Comparison of ENCODE assay signal across 11 cellular contexts in genomic region chr6:40640591-40641293, GRCh38. TPM values are rescaled to one million over a fixed set of nuclear protein-coding genes. Genes with fewer than 3 reads are reported as not detected.
A peak's percentile ranks its signal among the peaks of the same experiment; 100 is the strongest.
DNase-seq lines count a peak whose midpoint lies in the region; ATAC-seq and TF ChIP-seq lines count a peak whose summit lies in the region.
"Had no signal": no experiment of that assay in that cellular context is flagged by ENCODE, and none has a peak within 500 bp of the region (broad histone marks: within the 10 kb centered on the region; RNA-seq: fewer than 3 reads in every experiment).

No MANE protein-coding gene starts in this region.

- no peaks in the 10 kb centered on the region for H3K9me2 ChIP-seq in neural cell (ENCODE audit: insufficient read depth, low read length)

- H3K27ac ChIP-seq in neural cell (ENCODE audit: low read length) (peak overlapping the region; percentile 30), gastrocnemius medialis (no peak overlapping the region)

- intact Hi-C loops in gastrocnemius medialis (cut with DNase I; ENCODE audit: low total_unique reads): no loop called here

- H3F3A ChIP-seq in neural cell (ENCODE audit: insufficient read depth, low read length, poor library complexity, severe bottlenecking): no peaks in the 10 kb centered on the region

- no peak overlapping the region for H3K9ac ChIP-seq in neural cell (ENCODE audit: low read length)

- H4K20me1 ChIP-seq in neural cell (ENCODE audit: insufficient read depth): no peaks in the 10 kb centered on the region

- no peak overlapping the region for H3K4me2 ChIP-seq in neural cell (ENCODE audit: low read length)

- H3K4me1 ChIP-seq in gastrocnemius medialis: no peaks in the 10 kb centered on the region

- no peaks in the 10 kb centered on the region for H3K36me3 ChIP-seq in neural cell (ENCODE audit: insufficient read depth, low read length)
- H3K36me3 ChIP-seq in gastrocnemius medialis: no peaks in the 10 kb centered on the region

- peak overlapping the region; percentile 51 for H3K4me3 Mint-ChIP-seq in activated naive CD4-positive, alpha-beta T cell treated with anti-CD3 and anti-CD28 coated beads, Interleukin-2, amount 50 U/mL, for 24 hours
- H3K4me3 Mint-ChIP-seq in chondrocyte (ENCODE audit: unreplicated experiment): no peak overlapping the region
- H3K4me3 Mint-ChIP-seq: stimulated activated memory B cell treated with anti-CD40 and anti-IgM and Interleukin-4, amounts not matched to agents 10 μg/mL and 1 μg/mL and 100 μg/mL, for 72 hours had no signal

- no peaks in the 10 kb centered on the region for H3K79me2 ChIP-seq in neural cell (replicated peaks; ENCODE audit: insufficient read depth, low read length)

- TF ChIP-seq CTCF in NB4 (IDR thresholded peaks at IDR 0.05; ENCODE audit: low read depth, low read length): no peak
- TF ChIP-seq CTCF in neural cell (IDR thresholded peaks at IDR 0.05; ENCODE audit: poor library complexity, severe bottlenecking): no peak
- TF ChIP-seq CTCF in chondrocyte (IDR thresholded peaks at IDR 0.05): no peak
- no peak for TF ChIP-seq CTCF in gastrocnemius medialis (IDR thresholded peaks at IDR 0.05 in 4 of 5, conservative IDR thresholded peaks at IDR 0.05 in 1 of 5)

- TF ChIP-seq POLR2A in NB4 (IDR thresholded peaks at IDR 0.05; ENCODE audit: extremely low read depth, insufficient read length): no peak
- TF ChIP-seq POLR2A in gastrocnemius medialis (IDR thresholded peaks at IDR 0.05): no peak

- H2AFZ ChIP-seq in neural cell (ENCODE audit: low read depth, low read length): no peak overlapping the region

- no peaks in the 10 kb centered on the region for H3K27me3 Mint-ChIP-seq in activated naive CD4-positive, alpha-beta T cell treated with anti-CD3 and anti-CD28 coated beads, Interleukin-2, amount 50 U/mL, for 24 hours
- peaks cover 6% of the 10 kb centered on the region for H3K27me3 Mint-ChIP-seq in chondrocyte (ENCODE audit: low read depth)

- TF ChIP-seq EP300 in neural cell (conservative IDR thresholded peaks at IDR 0.05; ENCODE audit: poor library complexity, severe bottlenecking): no peak

- H3K36me3 Mint-ChIP-seq in activated naive CD4-positive, alpha-beta T cell treated with anti-CD3 and anti-CD28 coated beads, Interleukin-2, amount 50 U/mL, for 24 hours: no peaks in the 10 kb centered on the region
- no peaks in the 10 kb centered on the region for H3K36me3 Mint-ChIP-seq in chondrocyte (ENCODE audit: low read depth)
- H3K36me3 Mint-ChIP-seq: stimulated activated memory B cell treated with anti-CD40 and anti-IgM and Interleukin-4, amounts not matched to agents 10 μg/mL and 1 μg/mL and 100 μg/mL, for 72 hours had no signal

- H3K4me3 ChIP-seq in NB4 (ENCODE audit: low read depth, low read length) (no peak overlapping the region), neural cell (ENCODE audit: low read length) (no peak overlapping the region), gastrocnemius medialis (no peak overlapping the region)

- H3K9me3 ChIP-seq in neural cell (ENCODE audit: low read length): no peaks in the 10 kb centered on the region
- H3K9me3 ChIP-seq in gastrocnemius medialis: no peaks in the 10 kb centered on the region

- ATAC-seq in gastrocnemius medialis: no peak
- ATAC-seq: stimulated activated memory B cell treated with anti-CD40 and anti-IgM and Interleukin-4, amounts not matched to agents 10 μg/mL and 1 μg/mL and 100 μg/mL, for 72 hours had no signal

- in situ Hi-C loops in gastrocnemius medialis (cut with MboI; ENCODE audit: low sequenced_read_pairs in 4 of 4): no loop called here

- TF ChIP-seq RAD21 in neural cell (conservative IDR thresholded peaks at IDR 0.05): no peak

- H3K27me3 ChIP-seq in neural cell (ENCODE audit: insufficient read depth, low read depth, low read length) (no peaks in the 10 kb centered on the region), gastrocnemius medialis (no peaks in the 10 kb centered on the region)

- H3K4me1 Mint-ChIP-seq in activated naive CD4-positive, alpha-beta T cell treated with anti-CD3 and anti-CD28 coated beads, Interleukin-2, amount 50 U/mL, for 24 hours: peaks cover 26% of the 10 kb centered on the region
- peaks cover 4% of the 10 kb centered on the region for H3K4me1 Mint-ChIP-seq in chondrocyte (ENCODE audit: low read depth)
- H3K4me1 Mint-ChIP-seq: stimulated activated memory B cell treated with anti-CD40 and anti-IgM and Interleukin-4, amounts not matched to agents 10 μg/mL and 1 μg/mL and 100 μg/mL, for 72 hours had no signal

- no peaks in the 10 kb centered on the region for H3K9me3 Mint-ChIP-seq in activated naive CD4-positive, alpha-beta T cell treated with anti-CD3 and anti-CD28 coated beads, Interleukin-2, amount 50 U/mL, for 24 hours
- H3K9me3 Mint-ChIP-seq in chondrocyte (ENCODE audit: low read depth): no peaks in the 10 kb centered on the region
- H3K9me3 Mint-ChIP-seq: stimulated activated memory B cell treated with anti-CD40 and anti-IgM and Interleukin-4, amounts not matched to agents 10 μg/mL and 1 μg/mL and 100 μg/mL, for 72 hours had no signal

- peak in 2 of 3 experiments; percentile 27 to 82 for DNase-seq in NCI-H1417 (lab: John Stamatoyannopoulos, UW)
- no peak for DNase-seq in NCI-H1417 treated with DMSO at 0.1 percent for 48 hours (lab: John Stamatoyannopoulos, UW)
- DNase-seq in NB4 (ENCODE audit: low read depth): peak; percentile 20
- no peak for DNase-seq in chondrocyte (ENCODE audit: low spot score)
- DNase-seq in NCI-H524 treated with DMSO at 0.1 percent for 48 hours (lab: John Stamatoyannopoulos, UW): no peak
- no peak for DNase-seq in gastrocnemius medialis
- DNase-seq: 8988T, kidney had no signal

- peak overlapping the region; percentile 44 for H3K27ac Mint-ChIP-seq in activated naive CD4-positive, alpha-beta T cell treated with anti-CD3 and anti-CD28 coated beads, Interleukin-2, amount 50 U/mL, for 24 hours
- no peak overlapping the region for H3K27ac Mint-ChIP-seq in chondrocyte (ENCODE audit: unreplicated experiment)
- H3K27ac Mint-ChIP-seq: stimulated activated memory B cell treated with anti-CD40 and anti-IgM and Interleukin-4, amounts not matched to agents 10 μg/mL and 1 μg/mL and 100 μg/mL, for 72 hours had no signal

TF ChIP-seq in neural cell, 6 proteins besides CTCF, POLR2A, EP300 and RAD21:
- TF ChIP-seq REST (IDR thresholded peaks at IDR 0.05; ENCODE audit: borderline replicate concordance) (no peak), EZH2 (IDR thresholded peaks at IDR 0.05; ENCODE audit: borderline replicate concordance, insufficient read depth, low read length, poor library complexity, severe bottlenecking) (no peak), POLR2AphosphoS5 (IDR thresholded peaks at IDR 0.05) (no peak), MXI1 (conservative IDR thresholded peaks at IDR 0.05; ENCODE audit: poor library complexity, severe bottlenecking) (no peak), TAF1 (IDR thresholded peaks at IDR 0.05; ENCODE audit: low read depth) (no peak), SMC3 (conservative IDR thresholded peaks at IDR 0.05; ENCODE audit: poor library complexity) (no peak)

RNA-seq across cellular contexts. Expression of gene LRFN2, which starts 53.6 kb away (rescaled TPM):
- polyA plus RNA-seq in neural cell: 14.8 and 16.8 TPM in 2 replicates
- 63.2 and 66.0 TPM in 2 replicates for polyA minus RNA-seq in neural cell
- total RNA-seq in chondrocyte (0.05 TPM in 1 of 3 replicates, not detected in the others), gastrocnemius medialis (not detected)
- total RNA-seq: kidney had no signal

Comparison
In these comparisons a context has a peak if more than half of its experiments do, and no peak if none do; other contexts are left out.
1. DNase-seq: peak in NCI-H1417 (2 of 3) and NB4 (single experiment); none in NCI-H1417 treated with DMSO at 0.1 percent for 48 hours (single experiment), chondrocyte (single experiment), NCI-H524 treated with DMSO at 0.1 percent for 48 hours (single experiment) and gastrocnemius medialis (0 of 2).